In the genomic region with DNA sequence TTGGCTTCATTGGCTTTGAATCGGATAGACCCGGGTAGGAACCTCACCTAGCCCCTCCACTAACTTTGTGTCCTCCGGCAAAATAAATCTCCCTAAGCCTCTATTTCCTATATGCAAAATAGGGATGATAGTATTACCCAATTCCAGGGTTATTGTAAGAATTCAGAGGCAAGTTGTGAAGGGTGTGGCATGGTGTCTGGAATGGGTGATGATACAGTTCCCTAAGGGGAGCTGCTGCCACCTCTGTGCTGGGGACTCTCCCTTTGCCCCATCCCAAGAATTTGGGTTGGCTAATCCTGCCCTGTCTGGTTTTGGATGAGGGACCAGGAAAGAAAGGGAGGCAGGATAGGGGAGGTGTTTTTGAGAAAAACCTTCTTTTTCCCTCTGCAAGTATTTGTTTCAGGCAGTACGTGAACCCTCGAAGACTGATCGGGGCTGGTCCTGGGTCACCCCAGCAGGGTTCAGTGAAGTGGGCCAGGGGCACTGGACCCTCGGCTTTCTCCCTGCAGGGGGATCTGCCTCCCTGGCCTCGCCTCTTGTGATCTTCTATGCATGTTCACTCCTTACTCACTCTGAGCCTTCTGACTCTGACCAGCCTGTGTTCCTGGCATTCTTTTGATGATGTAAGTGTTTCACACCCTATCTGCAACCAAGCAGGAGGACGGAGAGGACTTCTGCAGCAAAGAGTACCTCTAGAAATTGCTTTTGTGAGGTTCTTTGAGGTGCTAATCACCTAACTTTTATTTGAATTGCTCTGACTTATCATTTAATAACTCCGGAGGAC, we compare ENCODE assay signal across 8 cellular contexts.
DNase-seq lines count a peak whose midpoint lies in the region; FAIRE-seq and TF ChIP-seq lines count a peak whose summit lies in the region.

No MANE protein-coding gene starts in this region.

- FAIRE-seq in H1 (lab: Jason Lieb, UNC), result no peak

- H3K27ac Mint-ChIP-seq in nephron progenitor cell, result peak overlapping the region; percentile 98

- H3K4me1 ChIP-seq in DOHH2 (ENCODE audit: control insufficient read depth, low read length) (peaks cover 92% of the 10 kb centered on the region), H1 (replicated peaks in 1 of 4; ENCODE audit: control insufficient read depth in 3 of 4, insufficient read depth in 4 of 4, low read length in 3 of 4) (peaks cover 10 to 42% (median 34%) of the 10 kb centered on the region in 4 experiments)

- H4K5ac ChIP-seq in H1 (ENCODE audit: insufficient read length, low read depth, low read length), result no peak overlapping the region

- peaks cover 6% of the 10 kb centered on the region for H3K27me3 Mint-ChIP-seq in nephron progenitor cell (ENCODE audit: low read depth, poor library complexity)

- peaks cover 6% of the 10 kb centered on the region; the same call in 1 of the 2 replicates for H3K36me3 ChIP-seq in DOHH2 (ENCODE audit: control insufficient read depth, low read length)
- no peaks in the 10 kb centered on the region for H3K36me3 ChIP-seq in H1 (ENCODE audit: control insufficient read depth in 2 of 4, insufficient read depth in 4 of 4, low read length in 3 of 4)

- no peak overlapping the region for H4K91ac ChIP-seq in H1 (replicated peaks; ENCODE audit: insufficient read length, low read length)

- POLR2A ChIA-PET in H1 (lab: Charles Lee; ENCODE audit: partially characterized antibody), result interaction anchor here (1.0 kb wide), 1 partner anchor 53 kb away, joined by 3 read pairs; no protein-coding TSS in a partner anchor

- peak overlapping the region; percentile 31 for H3K4me3 Mint-ChIP-seq in nephron progenitor cell

- peaks cover 95% of the 10 kb centered on the region for H3K79me2 ChIP-seq in DOHH2 (ENCODE audit: control insufficient read depth, low read length)
- H3K79me2 ChIP-seq in H1 (ENCODE audit: control insufficient read depth in 1 of 2, insufficient read depth in 2 of 2, low read length in 2 of 2), result peaks cover 14 to 90% of the 10 kb centered on the region in 2 experiments; a peak in 3 of 4 replicates

- 0 out of 2 replicates have a peak overlapping the region, but pooled peaks have one; percentile 35 for H4K8ac ChIP-seq in H1 (ENCODE audit: extremely low read depth, insufficient read depth, low read length)

- peaks cover 10% of the 10 kb centered on the region; the same call in 1 of the 2 replicates for H3K79me1 ChIP-seq in H1 (ENCODE audit: low read depth, low read length)

- no peak overlapping the region for H2BK20ac ChIP-seq in H1 (ENCODE audit: low read length)

- H3K36me3 Mint-ChIP-seq in nephron progenitor cell (ENCODE audit: low read depth), result no peaks in the 10 kb centered on the region

- H3K4me2 ChIP-seq in DOHH2 (ENCODE audit: low read length) (peak overlapping the region; percentile 90), H1 (ENCODE audit: insufficient read depth in 1 of 2, low read depth in 2 of 2, low read length in 2 of 2) (no peak overlapping the region; a peak in 1 of 4 replicates)

- 89% methylated on average over 10 of the region's 10 CpGs; no CpG with 5 or more reads in 1 of the 2 experiments for WGBS in H1 (ENCODE audit: extremely low coverage in 1 of 2, insufficient coverage in 1 of 2, insufficient read length in 1 of 2, insufficient replicate concordance in 2 of 2, low coverage in 1 of 2, low lambda C conversion rate in 2 of 2, missing lambda C conversion rate in 1 of 2), 2 experiments

- H3K9me3 ChIP-seq in DOHH2 (ENCODE audit: control insufficient read depth, insufficient read depth, low read length) (no peaks in the 10 kb centered on the region), H1 (ENCODE audit: insufficient read depth in 2 of 2, low read depth in 1 of 2, low read length in 1 of 2) (no peaks in the 10 kb centered on the region)

- H2AK5ac ChIP-seq in H1 (ENCODE audit: low read depth, low read length), result no peak overlapping the region

- H3K27ac ChIP-seq in DOHH2 (ENCODE audit: low read depth, low read length) (no peak overlapping the region), H1 (ENCODE audit: low read depth, low read length) (no peak overlapping the region)

- TF ChIP-seq POLR2A in H1 (IDR thresholded peaks at IDR 0.05; ENCODE audit: control extremely low read depth in 1 of 2, low read depth in 2 of 2, low read length in 2 of 2), result no peak

- H3K14ac ChIP-seq in H1 (ENCODE audit: insufficient read length), result no peak overlapping the region

- no peak overlapping the region for H3K18ac ChIP-seq in H1 (ENCODE audit: extremely low read depth, low read length)

- CTCF ChIA-PET in H1 (lab: Charles Lee; ENCODE audit: partially characterized antibody), result interaction anchor here (1.3 to 1.6 kb wide), 2 partner anchors 10 to 88 kb away, joined by 3 to 6 read pairs; no protein-coding TSS in a partner anchor

- no peak overlapping the region for H2BK120ac ChIP-seq in H1 (replicated peaks; ENCODE audit: low read depth, low read length)

- TF ChIP-seq EP300 in H1 (IDR thresholded peaks at IDR 0.05; ENCODE audit: borderline replicate concordance in 1 of 2, low read depth in 2 of 2, low read length in 2 of 2), result no peak

- no peaks in the 10 kb centered on the region for H3K27me3 ChIP-seq in DOHH2 (ENCODE audit: control insufficient read depth, low read length)
- no peaks in the 10 kb centered on the region for H3K27me3 ChIP-seq in H1 (replicated peaks in 1 of 4; ENCODE audit: control insufficient read depth in 3 of 4, extremely low read depth in 1 of 4, insufficient read depth in 3 of 4, low read length in 3 of 4)

- H2BK5ac ChIP-seq in H1 (ENCODE audit: low read depth, low read length), result no peak overlapping the region

- no peaks in the 10 kb centered on the region for H3K23me2 ChIP-seq in H1 (ENCODE audit: low read depth, low read length)

- TF ChIP-seq CTCF in DOHH2 (IDR thresholded peaks at IDR 0.05; ENCODE audit: low read depth, low read length, poor library complexity, severe bottlenecking) (no peak), H1 (IDR thresholded peaks at IDR 0.05; ENCODE audit: control extremely low read depth in 1 of 3, insufficient read depth in 1 of 3, low read depth in 1 of 3, low read length in 3 of 3) (no peak), nephron progenitor cell (IDR thresholded peaks at IDR 0.05) (no peak)

- H2BK12ac ChIP-seq in H1 (ENCODE audit: low read depth, low read length), result no peak overlapping the region

- H4K20me1 ChIP-seq in DOHH2 (ENCODE audit: control insufficient read depth, insufficient read depth, low read depth, low read length) (peaks cover 23% of the 10 kb centered on the region), H1 (replicated peaks in 1 of 2; ENCODE audit: control insufficient read depth in 1 of 2, insufficient read depth in 2 of 2, low read length in 2 of 2) (peaks cover 2 to 8% of the 10 kb centered on the region in 2 experiments)

- no peak overlapping the region for H3K4ac ChIP-seq in H1 (replicated peaks; ENCODE audit: insufficient read length, low read depth, low read length)

- no peak overlapping the region; a peak in 1 of 7 replicates for H3K9ac ChIP-seq in H1 (replicated peaks in 1 of 4; ENCODE audit: extremely low read depth in 1 of 4, low read depth in 3 of 4, low read length in 3 of 4)

- H3K9me2 ChIP-seq in DOHH2 (replicated peaks; ENCODE audit: control insufficient read depth, low read length), result no peaks in the 10 kb centered on the region

- H3K56ac ChIP-seq in H1 (replicated peaks; ENCODE audit: insufficient read length, low read depth, low read length), result no peak overlapping the region

- peaks cover 90% of the 10 kb centered on the region for H3K4me1 Mint-ChIP-seq in nephron progenitor cell

- no peaks in the 10 kb centered on the region for H3K9me3 Mint-ChIP-seq in nephron progenitor cell

- peak; percentile 32 for DNase-seq in RPMI7951 (ENCODE audit: low read depth)
- no peak for DNase-seq in H1 (ENCODE audit: low read depth in 1 of 2, low spot score in 2 of 2)
- no peak for DNase-seq in nephron progenitor cell
- no peak for DNase-seq in NCI-H446 treated with DMSO at 0.1 percent for 48 hours (lab: John Stamatoyannopoulos, UW)
- no peak for DNase-seq in hepatic stellate cell (ENCODE audit: low spot score)
- DNase-seq in stimulated activated CD4-positive, alpha-beta T cell treated with anti-CD3 and anti-CD28 coated beads, Interleukin-4, amount 100 ng/mL, for 1 hour, result no peak
- DNase-seq in activated CD8-positive, alpha-beta memory T cell treated with anti-CD3 and anti-CD28 coated beads, Interleukin-2, amount 50 U/mL, for 4 hours, result no peak

- H2AFZ ChIP-seq in H1 (ENCODE audit: low read length), result no peak overlapping the region

- H3K4me3 ChIP-seq in DOHH2 (ENCODE audit: low read length) (peak overlapping the region; percentile 72; the same call in 1 of the 2 replicates), H1 (ENCODE audit: extremely low read depth in 1 of 4, insufficient read depth in 2 of 4, low read depth in 3 of 4, low read length in 4 of 4) (no peak overlapping the region)

- no peak for TF ChIP-seq RAD21 in H1 (IDR thresholded peaks at IDR 0.05 in 1 of 2, conservative IDR thresholded peaks at IDR 0.05 in 1 of 2; ENCODE audit: low read depth in 2 of 2, low read length in 2 of 2)

- H3F3A ChIP-seq in DOHH2 (ENCODE audit: control insufficient read depth, insufficient read depth), result peaks cover 12% of the 10 kb centered on the region

- H2BK15ac ChIP-seq in H1 (ENCODE audit: low read length), result no peak overlapping the region

- H3K23ac ChIP-seq in H1 (ENCODE audit: insufficient read length), result no peak overlapping the region

TF ChIP-seq in H1, 55 proteins besides CTCF, POLR2A, EP300 and RAD21:
- no peak for TF ChIP-seq SP4 (IDR thresholded peaks at IDR 0.05; ENCODE audit: low read length)
TF ChIP-seq in H1: peak in this region for 0.
